In the genomic region with DNA sequence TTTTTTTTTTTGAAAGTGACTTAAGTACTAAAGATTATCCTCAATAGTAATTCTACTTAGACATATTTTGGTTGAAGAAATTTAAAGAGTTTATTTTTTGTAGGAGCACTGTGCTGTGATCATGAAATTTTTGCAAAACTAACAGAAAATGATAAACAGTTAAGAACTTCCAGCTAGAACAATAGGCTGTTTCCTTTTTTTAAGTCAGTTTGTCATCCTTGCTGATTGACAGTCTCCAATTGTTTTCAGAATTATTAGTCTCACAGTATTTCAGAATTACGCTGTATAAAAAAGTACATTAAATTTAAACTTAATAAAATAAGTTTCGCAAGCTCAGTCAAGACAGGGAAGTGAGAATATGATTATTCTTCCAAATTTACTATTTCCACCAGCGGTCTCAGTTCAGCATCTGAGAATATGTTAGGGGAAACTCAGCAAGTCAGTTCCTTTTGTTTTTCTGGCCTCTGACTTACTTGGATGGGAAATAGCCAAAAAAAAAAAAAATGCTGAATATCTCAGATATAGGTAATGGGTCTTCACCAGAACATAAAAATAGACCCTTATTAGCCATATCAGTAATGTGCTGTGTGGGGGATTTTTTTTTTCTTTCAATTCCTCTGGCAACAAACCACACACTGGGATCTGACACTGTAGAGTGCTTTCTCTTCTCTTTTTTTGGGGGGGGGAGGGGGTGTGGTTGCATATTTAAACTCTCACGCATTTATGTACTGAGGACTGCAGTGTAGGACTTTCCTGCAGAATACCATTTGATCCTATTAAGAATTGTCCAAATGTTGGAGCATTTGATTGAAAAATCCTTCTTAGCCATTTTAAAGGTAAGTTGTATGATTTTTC, we compare ENCODE assay signal across 10 cellular contexts. TPM values are rescaled to one million over a fixed set of nuclear protein-coding genes. Genes with fewer than 3 reads are reported as not detected.
DNase-seq lines count a peak whose midpoint lies in the region; ATAC-seq and TF ChIP-seq lines count a peak whose summit lies in the region.
"Had no signal": no experiment of that assay in that cellular context is flagged by ENCODE, and none has a peak within 500 bp of the region (broad histone marks: within the 10 kb centered on the region; RNA-seq: fewer than 3 reads in every experiment).

TSS of gene CD36 (plus strand) at position 732 of the 855 bp plus-strand sequence. CDS start 8,099 bp downstream, outside the sequence.

- peak within 1 kb of the TSS; percentile 46 for H3K4me3 Mint-ChIP-seq in glutamatergic neuron (ENCODE audit: unreplicated experiment)

- H2AK5ac ChIP-seq in IMR-90 (ENCODE audit: low read depth, low read length) = no peak within 1 kb of the TSS; the same call in 1 of the 2 replicates

- peak within 1 kb of the TSS in 1 of 2 experiments; percentile 81; a peak in 1 of 4 replicates for H4K8ac ChIP-seq in IMR-90 (ENCODE audit: low read depth in 2 of 2, low read length in 2 of 2)

- in situ Hi-C loops in IMR-90 (cut with MboI; ENCODE audit: low sequenced_read_pairs) = no loop called here

- H4K91ac ChIP-seq in IMR-90 (ENCODE audit: insufficient read depth, low read depth, low read length) = no peak within 1 kb of the TSS

- peak within 1 kb of the TSS; percentile 67; the same call in 1 of the 2 replicates for H3K14ac ChIP-seq in IMR-90 (replicated peaks; ENCODE audit: low read depth, low read length)

- H2BK120ac ChIP-seq in IMR-90 (ENCODE audit: low read depth, low read length) = peak within 1 kb of the TSS; percentile 57; the same call in 1 of the 2 replicates

- H3K18ac ChIP-seq in IMR-90 (ENCODE audit: low read depth, low read length) = no peak within 1 kb of the TSS

- ATAC-seq in IMR-90 (ENCODE audit: low read depth) = no peak
- no peak for ATAC-seq in HG02970 (IDR thresholded peaks at IDR 0.05; ENCODE audit: low FRiP score, unreplicated experiment)
- ATAC-seq: Panc1 had no signal

- no TSS peak for BruUV-seq in IMR-90 (replicated peaks; lab: Mats Ljungman, UMichigan)

- H2AK9ac ChIP-seq in IMR-90 (replicated peaks; ENCODE audit: low read depth, low read length, poor library complexity) = no peak within 1 kb of the TSS

- peak within 1 kb of the TSS; percentile 34; the same call in 1 of the 3 replicates for H2BK15ac ChIP-seq in IMR-90 (ENCODE audit: low read depth, low read length)

- H3K4me3 ChIP-seq in IMR-90 (ENCODE audit: insufficient read depth, low read depth, low read length) = no peak within 1 kb of the TSS
- H3K4me3 ChIP-seq in spleen = peak within 1 kb of the TSS; percentile 7 to 64 (median 28)

- peak within 1 kb of the TSS; percentile 63; the same call in 1 of the 2 replicates for H3K23ac ChIP-seq in IMR-90 (ENCODE audit: low read depth, low read length)

- no peak within 1 kb of the TSS for H3K56ac ChIP-seq in IMR-90 (ENCODE audit: extremely low read depth, insufficient read depth, low read length)

- H2BK20ac ChIP-seq in IMR-90 (ENCODE audit: low read depth, low read length) = peak within 1 kb of the TSS; percentile 81; the same call in 1 of the 2 replicates

- no peaks in the 10 kb centered on the region for H3K79me1 ChIP-seq in IMR-90 (ENCODE audit: low read depth in 1 of 2, low read length in 2 of 2)

- DNase-seq in GM20000 (ENCODE audit: low spot score) = peak; percentile 4
- DNase-seq in IMR-90 = no peak
- DNase-seq in glutamatergic neuron = no peak
- no peak for DNase-seq in spleen
- DNase-seq in stimulated activated naive CD4-positive, alpha-beta T cell treated with Interleukin-2 at 50 U/mL for 16 hours (lab: John Stamatoyannopoulos, UW) = no peak
- DNase-seq in stimulated activated CD4-positive, alpha-beta T cell treated with anti-CD3 and anti-CD28 coated beads, Interleukin-4, amount 100 ng/mL, for 24 hours = no peak
- no peak for DNase-seq in EL
- DNase-seq: activated effector memory CD4-positive, alpha-beta T cell treated with anti-CD3 and anti-CD28 coated beads, Interleukin-2, amount 50 U/mL, for 16 hours had no signal

- no peak within 1 kb of the TSS for H3K4me2 ChIP-seq in IMR-90 (ENCODE audit: low read depth, low read length)

- dilution Hi-C loops in IMR-90 (cut with HindIII; ENCODE audit: low sequenced_read_pairs, unreplicated experiment) = no loop called here

- H3K4me1 ChIP-seq in IMR-90 (ENCODE audit: control insufficient read depth, insufficient read depth, low read length) = peaks cover 11% of the 10 kb centered on the region
- H3K4me1 ChIP-seq in spleen = peaks cover 2 to 52% (median 30%) of the 10 kb centered on the region in 6 donors

- WGBS in IMR-90 (ENCODE audit: extremely low coverage in 2 of 2, insufficient read length in 1 of 2), 2 experiments = no CpG with 5 or more reads among the region's 4 CpGs
- WGBS in spleen, 5 donors = 32 to 46% (median 34%) methylated on average over 4 of the region's 4 CpGs

- no peak within 1 kb of the TSS for H4K5ac ChIP-seq in IMR-90 (ENCODE audit: low read depth, low read length)

- no peak within 1 kb of the TSS for H2BK5ac ChIP-seq in IMR-90 (ENCODE audit: low read depth, low read length, poor library complexity, severe bottlenecking)

- TF ChIP-seq POLR2A in IMR-90 (IDR thresholded peaks at IDR 0.05; ENCODE audit: low read depth, low read length) (no peak), spleen (IDR thresholded peaks at IDR 0.05) (peak in 2 of 3 donors; percentile 11 to 72)

- H3K27me3 ChIP-seq in IMR-90 (ENCODE audit: control insufficient read depth, insufficient read depth, low read length) = no peaks in the 10 kb centered on the region
- H3K27me3 ChIP-seq in spleen (replicated peaks in 1 of 7) = no peaks in the 10 kb centered on the region

- H3K9me3 Mint-ChIP-seq in glutamatergic neuron (ENCODE audit: unreplicated experiment) = peaks cover 3% of the 10 kb centered on the region

- POLR2A ChIA-PET in IMR-90 (lab: Charles Lee; ENCODE audit: unreplicated experiment) = no interaction called here

- H3K27ac ChIP-seq in IMR-90 (ENCODE audit: insufficient read depth, low read length) = no peak within 1 kb of the TSS
- peak within 1 kb of the TSS; percentile 44 to 84 (median 72) for H3K27ac ChIP-seq in spleen

- H3K36me3 ChIP-seq in IMR-90 (ENCODE audit: control insufficient read depth, insufficient read depth, low read length) (no peaks in the 10 kb centered on the region), spleen (no peaks in the 10 kb centered on the region)

- H4K20me1 ChIP-seq in IMR-90 (ENCODE audit: insufficient read depth, low read length) = no peaks in the 10 kb centered on the region

- TF ChIP-seq RAD21 in IMR-90 (IDR thresholded peaks at IDR 0.05; ENCODE audit: low read length) = no peak

- CTCF ChIA-PET in IMR-90 (lab: Yijun Ruan, JAX) = no interaction called here

- no peak within 1 kb of the TSS for H3K9ac ChIP-seq in IMR-90 (ENCODE audit: low read depth, low read length)

- H2AFZ ChIP-seq in IMR-90 (replicated peaks; ENCODE audit: low read length, poor library complexity) = no peak within 1 kb of the TSS

- H3K9me1 ChIP-seq in IMR-90 (ENCODE audit: insufficient read depth, low read length) = peaks cover 6% of the 10 kb centered on the region

- peaks cover 33% of the 10 kb centered on the region for H3K4me1 Mint-ChIP-seq in glutamatergic neuron (ENCODE audit: low read depth, unreplicated experiment)

- H3K9me3 ChIP-seq in IMR-90 (ENCODE audit: control insufficient read depth, insufficient read depth, low read length) (no peaks in the 10 kb centered on the region), spleen (no peaks in the 10 kb centered on the region)

- H3K36me3 Mint-ChIP-seq in glutamatergic neuron (ENCODE audit: unreplicated experiment) = no peaks in the 10 kb centered on the region

- intact Hi-C loops in IMR-90 (cut with micrococcal nuclease) (no loop called here), spleen (cut with DNase I; ENCODE audit: low total_unique reads) (no loop called here)

- H3K27ac Mint-ChIP-seq in glutamatergic neuron (ENCODE audit: unreplicated experiment) = peak within 1 kb of the TSS; percentile 64

- no peaks in the 10 kb centered on the region for H3K27me3 Mint-ChIP-seq in glutamatergic neuron (ENCODE audit: unreplicated experiment)

- H3K4ac ChIP-seq in IMR-90 (ENCODE audit: low read depth, low read length) = peak within 1 kb of the TSS; percentile 22; the same call in 1 of the 2 replicates

- TF ChIP-seq CTCF in GM20000 (IDR thresholded peaks at IDR 0.05; ENCODE audit: extremely low read depth, missing control alignments) (no peak), IMR-90 (conservative IDR thresholded peaks at IDR 0.05; ENCODE audit: low read depth, low read length) (no peak), glutamatergic neuron (IDR thresholded peaks at IDR 0.05; ENCODE audit: partially characterized antibody, unreplicated experiment) (no peak), spleen (IDR thresholded peaks at IDR 0.05 in 8 of 11, conservative IDR thresholded peaks at IDR 0.05 in 3 of 11) (no peak)

TF ChIP-seq in IMR-90, 13 proteins besides CTCF, POLR2A, EP300 and RAD21 (continues in another document):
- TF ChIP-seq RCOR1 (IDR thresholded peaks at IDR 0.05; ENCODE audit: insufficient replicate concordance, low read length) (no peak), RFX5 (IDR thresholded peaks at IDR 0.05; ENCODE audit: low read depth, low read length) (no peak), CHD1 (IDR thresholded peaks at IDR 0.05; ENCODE audit: low read depth, low read length) (no peak), ELK1 (IDR thresholded peaks at IDR 0.05; ENCODE audit: borderline replicate concordance, low read depth, low read length) (no peak), MXI1 (IDR thresholded peaks at IDR 0.05; ENCODE audit: borderline replicate concordance, low read depth, low read length) (no peak), MAZ (IDR thresholded peaks at IDR 0.05; ENCODE audit: borderline replicate concordance, low read depth, low read length) (no peak), CEBPB (IDR thresholded peaks at IDR 0.05; ENCODE audit: low read depth, low read length) (no peak), MAFK (IDR thresholded peaks at IDR 0.05; ENCODE audit: low read depth, low read length) (no peak), SMC3 (IDR thresholded peaks at IDR 0.05; ENCODE audit: low read depth, low read length) (no peak), NFE2L2 (IDR thresholded peaks at IDR 0.05; ENCODE audit: low read depth, low read length) (no peak)

RNA-seq across cellular contexts. Expression of gene CD36, which starts in this region (rescaled TPM):
- total RNA-seq in IMR-90 (2012; rRNA removed) (0.54 and 0.56 TPM in 2 replicates), glutamatergic neuron (ENCODE audit: unreplicated experiment) (1.7 TPM), spleen (1,000 to 10,000 TPM in 1 of 7 donors, 100 to 1,000 TPM in 6; 261 to 1,075 (median 759) TPM)
- polyA plus RNA-seq in IMR-90 (2012; rRNA removed) (0.19 and 0.52 TPM in 2 replicates), spleen (100 to 1,000 TPM in 1 of 3 donors, 10 to 100 TPM in 2; 35.7 to 115 (median 60.3) TPM)
- polyA plus RNA-seq in IMR-90 (2012; cell fraction: cytosol; rRNA removed) = 0.04 and 0.05 TPM in 2 replicates
- 0.03 and 0.47 TPM in 2 replicates for polyA plus RNA-seq in IMR-90 (2012; cell fraction: nucleus; rRNA removed; ENCODE audit: low replicate concordance)

Comparison
In these comparisons a context has a peak if more than half of its experiments do, and no peak if none do; other contexts are left out.
1. RNA of gene CD36 (total RNA-seq): 261 to 1,075 TPM in spleen; 1.7 TPM in glutamatergic neuron (single experiment) and 0.54 to 0.56 TPM in IMR-90; every median in the first group is over 10 times any median in the second.
2. RNA of gene CD36 (polyA plus RNA-seq): 35.7 to 115 TPM in spleen; 0.03 to 0.52 TPM in IMR-90; every median in the first group is over 10 times any median in the second.